ENCODE assay signal across 18 cellular contexts in genomic region chr15:70050970-70051369, GRCh38.
"Had no signal": no experiment of that assay in that cellular context is flagged by ENCODE, and none has a peak within 500 bp of the region (broad histone marks: within the 10 kb centered on the region; RNA-seq: fewer than 3 reads in every experiment).

No MANE protein-coding gene starts in this region.

- DNase-seq: activated CD4-positive, alpha-beta T cell treated with anti-CD3 and anti-CD28 coated beads for 36 hours; activated CD4-positive, alpha-beta T cell treated with anti-CD3 and anti-CD28 coated beads, Interleukin-2, amount 50 U/mL, for 48 hours; activated naive CD4-positive, alpha-beta T cell; activated T-cell treated with anti-CD3 and anti-CD28 coated beads, Interleukin-2, amount 50 U/mL, for 72 hours; central memory CD4-positive, alpha-beta T cell; colonic mucosa; endodermal cell; foreskin fibroblast; retina; upper lobe of right lung had no signal

- H3K27ac ChIP-seq: colonic mucosa, epithelial cell of prostate, lower lobe of right lung, upper lobe of right lung had no signal

- H3K27me3 ChIP-seq: colonic mucosa, upper lobe of right lung had no signal

- H3K9me3 Mint-ChIP-seq: activated T-cell treated with anti-CD3 and anti-CD28 coated beads, Interleukin-2, amount 50 U/mL, for 72 hours; brain; endodermal cell; mesothelial cell of epicardium; natural killer cell treated with Interleukin-12 subunit alpha and Interleukin-12 subunit beta and Interleukin-15 and Interleukin-18, amount 100 ng/mL, for 72 hours; stimulated activated naive CD8-positive, alpha-beta T cell treated with anti-CD3 and anti-CD28 coated beads, Interleukin-15, Interleukin-2, amounts not matched to agents 100 ng/mL and 50 ng/mL, for 24 hours; T-helper 2 cell treated with Interferon-gamma antibody and Interleukin-4, amounts not matched to agents 5 μg/mL and 100 μg/mL, for 36 hours; WTC11 had no signal

- H3K27ac Mint-ChIP-seq: activated CD4-positive, alpha-beta T cell treated with anti-CD3 and anti-CD28 coated beads for 36 hours; activated T-cell treated with anti-CD3 and anti-CD28 coated beads, Interleukin-2, amount 50 U/mL, for 72 hours; endodermal cell; mesothelial cell of epicardium; natural killer cell treated with Interleukin-12 subunit alpha and Interleukin-12 subunit beta and Interleukin-15 and Interleukin-18, amount 100 ng/mL, for 72 hours; stimulated activated naive CD8-positive, alpha-beta T cell treated with anti-CD3 and anti-CD28 coated beads, Interleukin-15, Interleukin-2, amounts not matched to agents 100 ng/mL and 50 ng/mL, for 24 hours; T-helper 2 cell treated with Interferon-gamma antibody and Interleukin-4, amounts not matched to agents 5 μg/mL and 100 μg/mL, for 36 hours had no signal

- H3K4me1 Mint-ChIP-seq: activated CD4-positive, alpha-beta T cell treated with anti-CD3 and anti-CD28 coated beads for 36 hours had no signal

- ATAC-seq: activated CD4-positive, alpha-beta T cell treated with anti-CD3 and anti-CD28 coated beads for 36 hours; activated T-cell treated with anti-CD3 and anti-CD28 coated beads, Interleukin-2, amount 50 U/mL, for 72 hours; lower lobe of right lung; natural killer cell treated with Interleukin-12 subunit alpha and Interleukin-12 subunit beta and Interleukin-15 and Interleukin-18, amount 100 ng/mL, for 72 hours; upper lobe of right lung; WTC11 had no signal

- H3K9me3 ChIP-seq: colonic mucosa, lower lobe of right lung, upper lobe of right lung had no signal

- H3K4me3 Mint-ChIP-seq: activated CD4-positive, alpha-beta T cell treated with anti-CD3 and anti-CD28 coated beads for 36 hours; activated T-cell treated with anti-CD3 and anti-CD28 coated beads, Interleukin-2, amount 50 U/mL, for 72 hours; brain; endodermal cell; mesothelial cell of epicardium; natural killer cell treated with Interleukin-12 subunit alpha and Interleukin-12 subunit beta and Interleukin-15 and Interleukin-18, amount 100 ng/mL, for 72 hours; stimulated activated naive CD8-positive, alpha-beta T cell treated with anti-CD3 and anti-CD28 coated beads, Interleukin-15, Interleukin-2, amounts not matched to agents 100 ng/mL and 50 ng/mL, for 24 hours; T-helper 2 cell treated with Interferon-gamma antibody and Interleukin-4, amounts not matched to agents 5 μg/mL and 100 μg/mL, for 36 hours; WTC11 had no signal

- H3K27me3 Mint-ChIP-seq: activated CD4-positive, alpha-beta T cell treated with anti-CD3 and anti-CD28 coated beads for 36 hours; brain; natural killer cell treated with Interleukin-12 subunit alpha and Interleukin-12 subunit beta and Interleukin-15 and Interleukin-18, amount 100 ng/mL, for 72 hours; stimulated activated naive CD8-positive, alpha-beta T cell treated with anti-CD3 and anti-CD28 coated beads, Interleukin-15, Interleukin-2, amounts not matched to agents 100 ng/mL and 50 ng/mL, for 24 hours had no signal

- H3K4me1 ChIP-seq: colonic mucosa, upper lobe of right lung had no signal

- H3K4me3 ChIP-seq: colonic mucosa, lower lobe of right lung, upper lobe of right lung had no signal
